31 cellular contexts compared by ENCODE assay signal in the genomic region with DNA sequence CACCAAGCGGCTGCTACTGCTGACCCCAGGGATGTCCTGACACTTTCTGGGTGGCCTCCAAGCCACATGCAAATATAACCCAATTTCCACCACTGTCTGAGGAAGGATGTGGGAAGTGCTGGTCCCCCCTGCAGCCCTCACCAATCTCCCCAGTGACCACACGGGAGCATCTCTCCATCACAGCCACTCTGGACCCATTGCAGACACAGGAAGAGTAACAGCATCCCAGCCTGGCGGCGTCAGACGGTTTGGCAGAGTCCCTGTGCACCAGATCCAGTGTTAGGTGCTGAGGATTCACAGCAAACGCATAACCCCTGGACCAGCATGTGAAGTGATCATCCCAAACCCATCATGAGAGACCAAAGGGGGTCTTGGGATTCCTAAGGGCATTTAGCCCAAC.
"Had no signal": no experiment of that assay in that cellular context is flagged by ENCODE, and none has a peak within 500 bp of the region (broad histone marks: within the 10 kb centered on the region; RNA-seq: fewer than 3 reads in every experiment).

No MANE protein-coding gene starts in this region.

- H3K27me3 Mint-ChIP-seq: activated T-cell treated with anti-CD3 and anti-CD28 coated beads, Interleukin-2, amount 50 U/mL, for 24 hours; stimulated activated naive CD8-positive, alpha-beta T cell treated with anti-CD3 and anti-CD28 coated beads, Interleukin-15, amount 100 ng/mL, for 72 hours had no signal

- DNase-seq: activated CD4-positive, alpha-beta memory T cell treated with anti-CD3 and anti-CD28 coated beads, Interleukin-2, amount 10 ng/mL, durations not matched to agents 7 days and 5 days; activated CD4-positive, alpha-beta T cell treated with anti-CD3 and anti-CD28 coated beads, Interleukin-2, amount 10 ng/mL, durations not matched to agents 24 days and 14 days; activated CD8-positive, alpha-beta memory T cell treated with anti-CD3 and anti-CD28 coated beads, Interleukin-2, amount 50 U/mL, for 48 hours; activated gamma-delta T cell; activated naive CD4-positive, alpha-beta T cell treated with anti-CD3 and anti-CD28 coated beads, Interleukin-2, amount 50 U/mL, for 16 hours; activated T-cell treated with anti-CD3 and anti-CD28 coated beads, Interleukin-2, amount 50 U/mL, for 24 hours; amniotic stem cell; caudate nucleus; endodermal cell; foreskin keratinocyte; islet precursor cell; naive B cell; nephron progenitor cell; nucleus accumbens; pancreas; sigmoid colon; small intestine; stimulated activated CD4-positive, alpha-beta T cell treated with anti-CD3 and anti-CD28 coated beads, Interleukin-1b, Interleukin-23, amount 100 ng/mL, for 48 hours; stimulated activated CD4-positive, alpha-beta T cell treated with anti-CD3 and anti-CD28 coated beads, Interleukin-4, amount 100 ng/mL, for 4 hours; stimulated activated CD8-positive, alpha-beta memory T cell treated with anti-CD3 and anti-CD28 coated beads, Interleukin-4, amount 100 ng/mL, for 48 hours; stimulated activated naive CD8-positive, alpha-beta T cell treated with anti-CD3 and anti-CD28 coated beads, Interleukin-15, amount 100 ng/mL, for 72 hours; substantia nigra; T-helper 1 cell had no signal

- H3K27ac ChIP-seq: foreskin keratinocyte, pancreas, psoas muscle, VCaP had no signal

- H3K27me3 ChIP-seq: pancreas, sigmoid colon had no signal

- FAIRE-seq: pancreas, small intestine had no signal

- H3K9me3 ChIP-seq: pancreas, psoas muscle, sigmoid colon had no signal

- H3K4me3 ChIP-seq: pancreas, psoas muscle, sigmoid colon had no signal

- H3K4me1 Mint-ChIP-seq: stimulated activated naive CD8-positive, alpha-beta T cell treated with anti-CD3 and anti-CD28 coated beads, Interleukin-15, amount 100 ng/mL, for 72 hours had no signal

- H3K4me1 ChIP-seq: foreskin keratinocyte, pancreas, psoas muscle had no signal

- ATAC-seq: activated CD4-positive, CD25-positive, alpha-beta regulatory T cell treated with anti-CD3 and anti-CD28 coated beads, Interleukin-2, amount 50 U/mL, for 24 hours; esophagus mucosa; foreskin keratinocyte; left cardiac atrium; pancreas; psoas muscle; stimulated activated memory B cell treated with anti-CD40 and anti-IgM and Interleukin-4, amounts not matched to agents 10 μg/mL and 1 μg/mL and 100 μg/mL, for 72 hours; stimulated activated naive CD8-positive, alpha-beta T cell treated with anti-CD3 and anti-CD28 coated beads, Interleukin-15, amount 100 ng/mL, for 72 hours had no signal

- H3K27ac Mint-ChIP-seq: activated CD4-positive, alpha-beta memory T cell treated with anti-CD3 and anti-CD28 coated beads, Interleukin-2, amount 10 ng/mL, durations not matched to agents 7 days and 5 days; activated CD4-positive, alpha-beta T cell treated with anti-CD3 and anti-CD28 coated beads, Interleukin-2, amount 10 ng/mL, durations not matched to agents 24 days and 14 days; activated T-cell treated with anti-CD3 and anti-CD28 coated beads, Interleukin-2, amount 50 U/mL, for 24 hours; dendritic cell treated with granulocyte-macrophage colony-stimulating factor and Interleukin-4, amounts not matched to agents 40 ng/mL and 50 ng/mL, for 4 days; endodermal cell; mesothelial cell of epicardium; nephron progenitor cell; stimulated activated memory B cell treated with anti-CD40 and anti-IgM and Interleukin-4, amounts not matched to agents 10 μg/mL and 1 μg/mL and 100 μg/mL, for 72 hours had no signal

- H3K36me3 Mint-ChIP-seq: mesothelial cell of epicardium; naive B cell; stimulated activated memory B cell treated with anti-CD40 and anti-IgM and Interleukin-4, amounts not matched to agents 10 μg/mL and 1 μg/mL and 100 μg/mL, for 72 hours had no signal

- H3K9me3 Mint-ChIP-seq: activated CD4-positive, alpha-beta memory T cell treated with anti-CD3 and anti-CD28 coated beads, Interleukin-2, amount 10 ng/mL, durations not matched to agents 7 days and 5 days; activated CD4-positive, alpha-beta T cell treated with anti-CD3 and anti-CD28 coated beads, Interleukin-2, amount 10 ng/mL, durations not matched to agents 24 days and 14 days; activated T-cell treated with anti-CD3 and anti-CD28 coated beads, Interleukin-2, amount 50 U/mL, for 24 hours; dendritic cell treated with granulocyte-macrophage colony-stimulating factor and Interleukin-4, amounts not matched to agents 40 ng/mL and 50 ng/mL, for 4 days; endodermal cell; mesothelial cell of epicardium; nephron progenitor cell; stimulated activated memory B cell treated with anti-CD40 and anti-IgM and Interleukin-4, amounts not matched to agents 10 μg/mL and 1 μg/mL and 100 μg/mL, for 72 hours; stimulated activated naive CD8-positive, alpha-beta T cell treated with anti-CD3 and anti-CD28 coated beads, Interleukin-15, amount 100 ng/mL, for 72 hours had no signal

- H3K36me3 ChIP-seq: pancreas, sigmoid colon had no signal

- H3K4me3 Mint-ChIP-seq: activated CD4-positive, alpha-beta memory T cell treated with anti-CD3 and anti-CD28 coated beads, Interleukin-2, amount 10 ng/mL, durations not matched to agents 7 days and 5 days; activated CD4-positive, alpha-beta T cell treated with anti-CD3 and anti-CD28 coated beads, Interleukin-2, amount 10 ng/mL, durations not matched to agents 24 days and 14 days; activated T-cell treated with anti-CD3 and anti-CD28 coated beads, Interleukin-2, amount 50 U/mL, for 24 hours; dendritic cell treated with granulocyte-macrophage colony-stimulating factor and Interleukin-4, amounts not matched to agents 40 ng/mL and 50 ng/mL, for 4 days; endodermal cell; mesothelial cell of epicardium; nephron progenitor cell; stimulated activated memory B cell treated with anti-CD40 and anti-IgM and Interleukin-4, amounts not matched to agents 10 μg/mL and 1 μg/mL and 100 μg/mL, for 72 hours; stimulated activated naive CD8-positive, alpha-beta T cell treated with anti-CD3 and anti-CD28 coated beads, Interleukin-15, amount 100 ng/mL, for 72 hours had no signal
